In genomic region chr13:21137696-21138095, GRCh38 we compare ENCODE assay signal across 1 cellular context.
A peak's percentile ranks its signal among the peaks of the same experiment; 100 is the strongest.
TF ChIP-seq lines count a peak whose summit lies in the region.

No MANE protein-coding gene starts in this region.

TF ChIP-seq in endothelial cell of umbilical vein, 7 proteins besides CTCF, POLR2A, EP300 and RAD21 (continued from another document):
- TF ChIP-seq JUN (IDR thresholded peaks at IDR 0.05; ENCODE audit: borderline replicate concordance, insufficient read depth, insufficient read length, low read depth) (peak; percentile 19), GATA2 (IDR thresholded peaks at IDR 0.05; ENCODE audit: insufficient read depth, insufficient read length, low read depth, low read length) (no peak)
